In the genomic region with DNA sequence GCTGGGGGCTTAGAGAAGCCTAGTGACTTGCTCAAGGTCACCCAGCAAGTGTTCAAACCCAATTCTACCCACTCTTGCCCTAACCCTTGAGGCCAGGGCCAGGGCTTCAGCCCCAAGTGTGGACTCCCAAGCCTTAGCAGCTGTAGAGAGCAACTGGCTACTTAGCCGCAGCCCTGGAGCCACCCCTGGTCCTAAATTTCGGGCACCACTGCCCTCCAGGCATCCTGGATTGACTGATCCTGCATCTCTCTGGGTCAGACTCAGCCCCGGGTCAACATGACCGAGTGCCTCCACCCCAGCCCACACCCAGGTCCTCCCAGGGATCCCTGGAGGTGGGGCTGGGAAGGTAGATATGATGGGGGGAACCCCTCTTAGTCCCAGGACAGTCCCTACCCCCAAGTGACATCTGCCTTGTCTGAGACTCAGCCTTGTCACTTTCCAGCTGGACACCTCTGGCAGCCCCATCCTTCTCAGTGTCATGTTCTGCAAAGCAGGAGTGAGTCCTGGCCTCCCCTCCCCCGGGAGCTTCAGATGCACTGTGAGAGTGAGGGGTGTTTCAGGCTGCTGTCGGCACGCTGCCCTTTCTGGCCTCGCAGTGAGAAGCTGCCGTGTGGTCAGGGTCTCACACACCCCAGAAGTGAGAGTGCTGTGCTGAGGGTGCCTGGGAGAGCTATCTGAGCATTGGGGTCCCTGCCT, we compare ENCODE assay signal across 10 cellular contexts.
A peak's percentile ranks its signal among the peaks of the same experiment; 100 is the strongest.
DNase-seq lines count a peak whose midpoint lies in the region; ATAC-seq, FAIRE-seq and TF ChIP-seq lines count a peak whose summit lies in the region.
"Had no signal": no experiment of that assay in that cellular context is flagged by ENCODE, and none has a peak within 500 bp of the region (broad histone marks: within the 10 kb centered on the region; RNA-seq: fewer than 3 reads in every experiment).

No MANE protein-coding gene starts in this region.

- TF ChIP-seq CTCF in body of pancreas (IDR thresholded peaks at IDR 0.05) (no peak), liver (IDR thresholded peaks at IDR 0.05; ENCODE audit: low read depth, low read length, missing input control) (no peak)

- intact Hi-C loops in body of pancreas (cut with DNase I): no loop called here

- no peak for ATAC-seq in body of pancreas
- ATAC-seq in HG03460 (IDR thresholded peaks at IDR 0.05; ENCODE audit: unreplicated experiment): no peak
- ATAC-seq: natural killer cell treated with Interleukin-12 subunit alpha and Interleukin-12 subunit beta and Interleukin-15 and Interleukin-18, amount 100 ng/mL, for 72 hours; T-cell had no signal

- H3K27me3 ChIP-seq in H7 (ENCODE audit: control insufficient read depth, insufficient read depth, low read length) (no peaks in the 10 kb centered on the region), body of pancreas (no peaks in the 10 kb centered on the region), liver (ENCODE audit: control insufficient read depth in 4 of 4, insufficient read depth in 4 of 4, low read length in 3 of 4) (no peaks in the 10 kb centered on the region), small intestine (ENCODE audit: control insufficient read depth in 2 of 2, insufficient read depth in 2 of 2, low read length in 2 of 2) (no peaks in the 10 kb centered on the region)

- no peak for TF ChIP-seq RAD21 in liver (IDR thresholded peaks at IDR 0.05)

- H3K4me1 ChIP-seq in body of pancreas (peaks cover 86% of the 10 kb centered on the region), liver (ENCODE audit: control insufficient read depth in 4 of 4, insufficient read depth in 4 of 4, low read length in 3 of 4) (peaks cover 32 to 69% (median 49%) of the 10 kb centered on the region in 4 donors), small intestine (ENCODE audit: control insufficient read depth in 2 of 2, insufficient read depth in 1 of 2, low read depth in 1 of 2, low read length in 1 of 2) (peaks cover 5 to 8% of the 10 kb centered on the region in 2 donors)

- no peak overlapping the region for H3K4me3 ChIP-seq in H7 (ENCODE audit: insufficient read depth, low read depth, low read length)
- no peak overlapping the region for H3K4me3 ChIP-seq in body of pancreas
- H3K4me3 ChIP-seq in liver (ENCODE audit: low read depth in 1 of 3, low read length in 3 of 3): no peak overlapping the region
- H3K4me3 ChIP-seq in small intestine (ENCODE audit: low read depth in 1 of 2, low read length in 2 of 2): no peak overlapping the region

- DNase-seq in H7 (peak; percentile 77), body of pancreas (no peak), small intestine (no peak), OCI-M2 (lab: John Stamatoyannopoulos, UW; ENCODE audit: unreplicated experiment) (no peak), H54 (ENCODE audit: insufficient read length, low spot score) (no peak), NCI-H1105 treated with DMSO at 0.1 percent for 48 hours (lab: John Stamatoyannopoulos, UW) (no peak)
- DNase-seq: T-cell had no signal

- FAIRE-seq in small intestine (lab: Jason Lieb, UNC) (no peak), H54 (lab: Jason Lieb, UNC) (no peak)

- no peak for TF ChIP-seq POLR2A in body of pancreas (IDR thresholded peaks at IDR 0.05)
- TF ChIP-seq POLR2A in H54 (IDR thresholded peaks at IDR 0.05; ENCODE audit: low read depth, low read length): no peak

- no peaks in the 10 kb centered on the region; the same call in 1 of the 2 replicates for H3K36me3 ChIP-seq in H7 (replicated peaks; ENCODE audit: control insufficient read depth, insufficient read depth, low read length)
- no peaks in the 10 kb centered on the region for H3K36me3 ChIP-seq in body of pancreas (replicated peaks in 1 of 2; ENCODE audit: insufficient read depth in 1 of 2, low read depth in 2 of 2)
- no peaks in the 10 kb centered on the region for H3K36me3 ChIP-seq in liver (ENCODE audit: control insufficient read depth in 4 of 4, insufficient read depth in 3 of 4, low read depth in 1 of 4, low read length in 3 of 4)
- peaks cover 0 to 2% of the 10 kb centered on the region in 2 donors for H3K36me3 ChIP-seq in small intestine (ENCODE audit: control insufficient read depth in 2 of 2, insufficient read depth in 2 of 2, low read length in 2 of 2)

- WGBS in body of pancreas, 2 donors: 76 to 84% methylated on average over 3 to 9 of the region's 9 CpGs
- WGBS in liver: 89% methylated on average over 9 of the region's 9 CpGs
- WGBS in small intestine, 3 donors: 80 to 89% (median 89%) methylated on average over 9 of the region's 9 CpGs

- H3K27ac ChIP-seq in body of pancreas (peak overlapping the region; percentile 66 to 92 (median 85)), liver (ENCODE audit: low read depth in 1 of 2, low read length in 2 of 2) (peak overlapping the region; percentile 49 to 51), small intestine (ENCODE audit: low read depth in 1 of 2, low read length in 1 of 2) (peak overlapping the region; percentile 49 to 53)

- H3K9ac ChIP-seq in liver (ENCODE audit: low read depth in 1 of 2, low read length in 2 of 2): no peak overlapping the region

- H3K9me3 ChIP-seq in body of pancreas: no peaks in the 10 kb centered on the region
- H3K9me3 ChIP-seq in liver (ENCODE audit: control insufficient read depth in 4 of 4, low read length in 3 of 4): no peaks in the 10 kb centered on the region
- H3K9me3 ChIP-seq in small intestine (ENCODE audit: control insufficient read depth, low read depth): no peaks in the 10 kb centered on the region

TF ChIP-seq in liver, 16 proteins besides CTCF, POLR2A, EP300 and RAD21:
- no peak for TF ChIP-seq TAF1 (conservative IDR thresholded peaks at IDR 0.05)
- TF ChIP-seq JUND (IDR thresholded peaks at IDR 0.05): no peak
- no peak for TF ChIP-seq HNF4A (conservative IDR thresholded peaks at IDR 0.05)
- TF ChIP-seq, protein P1, sequence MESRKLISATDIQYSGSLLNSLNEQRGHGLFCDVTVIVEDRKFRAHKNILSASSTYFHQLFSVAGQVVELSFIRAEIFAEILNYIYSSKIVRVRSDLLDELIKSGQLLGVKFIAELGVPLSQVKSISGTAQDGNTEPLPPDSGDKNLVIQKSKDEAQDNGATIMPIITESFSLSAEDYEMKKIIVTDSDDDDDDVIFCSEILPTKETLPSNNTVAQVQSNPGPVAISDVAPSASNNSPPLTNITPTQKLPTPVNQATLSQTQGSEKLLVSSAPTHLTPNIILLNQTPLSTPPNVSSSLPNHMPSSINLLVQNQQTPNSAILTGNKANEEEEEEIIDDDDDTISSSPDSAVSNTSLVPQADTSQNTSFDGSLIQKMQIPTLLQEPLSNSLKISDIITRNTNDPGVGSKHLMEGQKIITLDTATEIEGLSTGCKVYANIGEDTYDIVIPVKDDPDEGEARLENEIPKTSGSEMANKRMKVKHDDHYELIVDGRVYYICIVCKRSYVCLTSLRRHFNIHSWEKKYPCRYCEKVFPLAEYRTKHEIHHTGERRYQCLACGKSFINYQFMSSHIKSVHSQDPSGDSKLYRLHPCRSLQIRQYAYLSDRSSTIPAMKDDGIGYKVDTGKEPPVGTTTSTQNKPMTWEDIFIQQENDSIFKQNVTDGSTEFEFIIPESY (IDR thresholded peaks at IDR 0.05): no peak
- no peak for TF ChIP-seq FOXA2 (IDR thresholded peaks at IDR 0.05)
- no peak for TF ChIP-seq YY1 (IDR thresholded peaks at IDR 0.05)
- no peak for TF ChIP-seq EGR1 (IDR thresholded peaks at IDR 0.05; ENCODE audit: low read depth in 2 of 2)
- TF ChIP-seq ATF3 (IDR thresholded peaks at IDR 0.05): no peak
- no peak for TF ChIP-seq SP1 (IDR thresholded peaks at IDR 0.05)
- TF ChIP-seq HNF4G (IDR thresholded peaks at IDR 0.05): no peak
- TF ChIP-seq, protein P2, sequence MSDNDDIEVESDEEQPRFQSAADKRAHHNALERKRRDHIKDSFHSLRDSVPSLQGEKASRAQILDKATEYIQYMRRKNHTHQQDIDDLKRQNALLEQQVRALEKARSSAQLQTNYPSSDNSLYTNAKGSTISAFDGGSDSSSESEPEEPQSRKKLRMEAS (IDR thresholded peaks at IDR 0.05): no peak
- no peak for TF ChIP-seq NR2F2 (IDR thresholded peaks at IDR 0.05)
- TF ChIP-seq FOXA1 (IDR thresholded peaks at IDR 0.05): no peak
- TF ChIP-seq RXRA (IDR thresholded peaks at IDR 0.05): no peak
- TF ChIP-seq, protein P3, sequence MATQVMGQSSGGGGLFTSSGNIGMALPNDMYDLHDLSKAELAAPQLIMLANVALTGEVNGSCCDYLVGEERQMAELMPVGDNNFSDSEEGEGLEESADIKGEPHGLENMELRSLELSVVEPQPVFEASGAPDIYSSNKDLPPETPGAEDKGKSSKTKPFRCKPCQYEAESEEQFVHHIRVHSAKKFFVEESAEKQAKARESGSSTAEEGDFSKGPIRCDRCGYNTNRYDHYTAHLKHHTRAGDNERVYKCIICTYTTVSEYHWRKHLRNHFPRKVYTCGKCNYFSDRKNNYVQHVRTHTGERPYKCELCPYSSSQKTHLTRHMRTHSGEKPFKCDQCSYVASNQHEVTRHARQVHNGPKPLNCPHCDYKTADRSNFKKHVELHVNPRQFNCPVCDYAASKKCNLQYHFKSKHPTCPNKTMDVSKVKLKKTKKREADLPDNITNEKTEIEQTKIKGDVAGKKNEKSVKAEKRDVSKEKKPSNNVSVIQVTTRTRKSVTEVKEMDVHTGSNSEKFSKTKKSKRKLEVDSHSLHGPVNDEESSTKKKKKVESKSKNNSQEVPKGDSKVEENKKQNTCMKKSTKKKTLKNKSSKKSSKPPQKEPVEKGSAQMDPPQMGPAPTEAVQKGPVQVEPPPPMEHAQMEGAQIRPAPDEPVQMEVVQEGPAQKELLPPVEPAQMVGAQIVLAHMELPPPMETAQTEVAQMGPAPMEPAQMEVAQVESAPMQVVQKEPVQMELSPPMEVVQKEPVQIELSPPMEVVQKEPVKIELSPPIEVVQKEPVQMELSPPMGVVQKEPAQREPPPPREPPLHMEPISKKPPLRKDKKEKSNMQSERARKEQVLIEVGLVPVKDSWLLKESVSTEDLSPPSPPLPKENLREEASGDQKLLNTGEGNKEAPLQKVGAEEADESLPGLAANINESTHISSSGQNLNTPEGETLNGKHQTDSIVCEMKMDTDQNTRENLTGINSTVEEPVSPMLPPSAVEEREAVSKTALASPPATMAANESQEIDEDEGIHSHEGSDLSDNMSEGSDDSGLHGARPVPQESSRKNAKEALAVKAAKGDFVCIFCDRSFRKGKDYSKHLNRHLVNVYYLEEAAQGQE (IDR thresholded peaks at IDR 0.05): no peak
- TF ChIP-seq GABPA (IDR thresholded peaks at IDR 0.05 in 1 of 2, conservative IDR thresholded peaks at IDR 0.05 in 1 of 2): no peak
